19 cellular contexts compared by ENCODE assay signal in genomic region chr10:132138596-132138995, GRCh38. TPM values are rescaled to one million over a fixed set of nuclear protein-coding genes. Genes with fewer than 3 reads are reported as not detected.
DNase-seq lines count a peak whose midpoint lies in the region; ATAC-seq and TF ChIP-seq lines count a peak whose summit lies in the region.
"Had no signal": no experiment of that assay in that cellular context is flagged by ENCODE, and none has a peak within 500 bp of the region (broad histone marks: within the 10 kb centered on the region; RNA-seq: fewer than 3 reads in every experiment).

No MANE protein-coding gene starts in this region.

- ATAC-seq in left cardiac atrium (no peak), HG03571 (IDR thresholded peaks at IDR 0.05; ENCODE audit: unreplicated experiment) (no peak)

- no peak overlapping the region for H3K4me3 ChIP-seq in right atrium auricular region
- no peak overlapping the region for H3K4me3 ChIP-seq in neuronal stem cell (ENCODE audit: low read length in 2 of 2)

- H3K4me1 Mint-ChIP-seq in glutamatergic neuron (ENCODE audit: low read depth, unreplicated experiment) (peaks cover 5% of the 10 kb centered on the region), endothelial cell (ENCODE audit: unreplicated experiment) (peaks cover 3% of the 10 kb centered on the region)

- H3K4me2 ChIP-seq in neuronal stem cell (ENCODE audit: insufficient read depth, low read length, poor library complexity, severe bottlenecking): no peak overlapping the region

- H3K27ac Mint-ChIP-seq in glutamatergic neuron (ENCODE audit: unreplicated experiment) (no peak overlapping the region), endothelial cell (ENCODE audit: unreplicated experiment) (no peak overlapping the region)

- H3K79me1 ChIP-seq in neuronal stem cell (ENCODE audit: low read depth, low read length): peaks cover 4% of the 10 kb centered on the region

- no peak overlapping the region for H3K9ac ChIP-seq in neuronal stem cell (ENCODE audit: low read depth, low read length, poor library complexity)

- peak overlapping the region; percentile 8 for H3K14ac ChIP-seq in neuronal stem cell (ENCODE audit: low read length)

- TF ChIP-seq CTCF in right atrium auricular region (IDR thresholded peaks at IDR 0.05) (no peak), glutamatergic neuron (IDR thresholded peaks at IDR 0.05; ENCODE audit: partially characterized antibody, unreplicated experiment) (no peak), endothelial cell (IDR thresholded peaks at IDR 0.05; ENCODE audit: unreplicated experiment) (no peak)

- H2AFZ ChIP-seq in neuronal stem cell (ENCODE audit: low read length): no peak overlapping the region

- peaks cover 3% of the 10 kb centered on the region for H3K9me3 Mint-ChIP-seq in glutamatergic neuron (ENCODE audit: unreplicated experiment)
- no peaks in the 10 kb centered on the region for H3K9me3 Mint-ChIP-seq in endothelial cell (ENCODE audit: unreplicated experiment)

- peak overlapping the region; percentile 48 for H3K18ac ChIP-seq in neuronal stem cell (ENCODE audit: low read length)

- H3K4me1 ChIP-seq in right atrium auricular region: peaks cover 0 to 12% of the 10 kb centered on the region in 2 donors
- H3K4me1 ChIP-seq in neuronal stem cell (ENCODE audit: control insufficient read depth in 2 of 2, insufficient read depth in 1 of 2, low read depth in 1 of 2, low read length in 2 of 2): peaks cover 0 to 3% of the 10 kb centered on the region in 2 donors

- H3K27me3 Mint-ChIP-seq in glutamatergic neuron (ENCODE audit: unreplicated experiment): peaks cover 1% of the 10 kb centered on the region
- H3K27me3 Mint-ChIP-seq in endothelial cell (ENCODE audit: unreplicated experiment): peaks cover 8% of the 10 kb centered on the region

- H3K27ac ChIP-seq in right atrium auricular region (no peak overlapping the region), neuronal stem cell (replicated peaks; ENCODE audit: low read length) (no peak overlapping the region)
- H3K27ac ChIP-seq: C4-2B had no signal

- H4K91ac ChIP-seq in neuronal stem cell (ENCODE audit: low read depth, low read length, poor library complexity): no peak overlapping the region

- no peaks in the 10 kb centered on the region for H3K36me3 ChIP-seq in right atrium auricular region
- peaks cover 0 to 2% of the 10 kb centered on the region in 2 donors for H3K36me3 ChIP-seq in neuronal stem cell (replicated peaks in 1 of 2; ENCODE audit: control insufficient read depth in 2 of 2, insufficient read depth in 2 of 2, low read length in 2 of 2)

- H2BK5ac ChIP-seq in neuronal stem cell (ENCODE audit: low read length): no peak overlapping the region

- intact Hi-C loops in left cardiac atrium (cut with DNase I): no loop called here

- H2AK5ac ChIP-seq in neuronal stem cell (ENCODE audit: low read depth, low read length): no peak overlapping the region

- DNase-seq in left cardiac atrium (peak; percentile 7), right atrium auricular region (ENCODE audit: low spot score) (no peak), glutamatergic neuron (peak; percentile 16), neuronal stem cell (ENCODE audit: low spot score) (no peak), NCI-H2227 (lab: John Stamatoyannopoulos, UW; ENCODE audit: unreplicated experiment) (no peak), endothelial cell (ENCODE audit: low spot score) (no peak)
- DNase-seq: DMS 273 treated with DMSO at 0.1 percent for 48 hours, KG1, MV-4-11, NCI-H187, NCI-H2107, NCI-H2227 treated with DMSO at 0.1 percent for 48 hours, NCI-H510A treated with DMSO at 0.1 percent for 48 hours, NCI-H774, SHP77 had no signal

- no peak overlapping the region for H2BK120ac ChIP-seq in neuronal stem cell (ENCODE audit: low read depth, low read length)

- H3K4me3 Mint-ChIP-seq in glutamatergic neuron (ENCODE audit: unreplicated experiment) (no peak overlapping the region), endothelial cell (ENCODE audit: unreplicated experiment) (no peak overlapping the region)

- no peak overlapping the region for H2BK12ac ChIP-seq in neuronal stem cell (ENCODE audit: low read length)

- no CpG with 5 or more reads among the region's 12 CpGs for WGBS in neuronal stem cell (ENCODE audit: extremely low coverage in 2 of 2, insufficient read length in 2 of 2, insufficient replicate concordance in 1 of 2), 2 donors

- no peak overlapping the region for H3K4ac ChIP-seq in neuronal stem cell (ENCODE audit: low read length)

- peak overlapping the region; percentile 65 for H4K8ac ChIP-seq in neuronal stem cell (ENCODE audit: low read depth, low read length)

- H3K9me3 ChIP-seq in right atrium auricular region (no peaks in the 10 kb centered on the region), neuronal stem cell (replicated peaks in 1 of 2; ENCODE audit: control insufficient read depth in 2 of 2, insufficient read depth in 1 of 2, low read depth in 1 of 2, low read length in 2 of 2) (peaks cover 0 to 3% of the 10 kb centered on the region in 2 donors)

- H3K27me3 ChIP-seq in right atrium auricular region: no peaks in the 10 kb centered on the region
- peaks cover 0 to 32% (median 2%) of the 10 kb centered on the region in 3 experiments for H3K27me3 ChIP-seq in neuronal stem cell (ENCODE audit: control insufficient read depth in 3 of 3, insufficient read depth in 3 of 3, low read depth in 1 of 3, low read length in 3 of 3)

- H2BK15ac ChIP-seq in neuronal stem cell (ENCODE audit: low read length): no peak overlapping the region

- no peak overlapping the region for H3K23ac ChIP-seq in neuronal stem cell (ENCODE audit: low read depth, low read length, poor library complexity)

- no peaks in the 10 kb centered on the region for H3K36me3 Mint-ChIP-seq in glutamatergic neuron (ENCODE audit: unreplicated experiment)
- H3K36me3 Mint-ChIP-seq in endothelial cell (ENCODE audit: low read depth, unreplicated experiment): no peaks in the 10 kb centered on the region

RNA-seq across cellular contexts. Expression of gene DPYSL4, which starts 48.2 kb away (rescaled TPM):
- total RNA-seq in left cardiac atrium (1 to 10 TPM; 1.4 to 9.9 TPM), right atrium auricular region (1 to 10 TPM; 3.4 to 4.1 TPM), glutamatergic neuron (ENCODE audit: unreplicated experiment) (402 TPM), endothelial cell (ENCODE audit: unreplicated experiment) (15.0 TPM)
- polyA plus RNA-seq in neuronal stem cell (2013, experiment 1 of 2): 27.1 TPM
- 25.4 TPM for polyA plus RNA-seq in neuronal stem cell (2013, experiment 2 of 2)
- total RNA-seq: HT-29, OCI-LY7 had no signal

Comparison
In these comparisons a context has a peak if more than half of its experiments do, and no peak if none do; other contexts are left out.
1. DNase-seq: peak in left cardiac atrium (single experiment) and glutamatergic neuron (single experiment); none in right atrium auricular region (single experiment), neuronal stem cell (single experiment), NCI-H2227 (single experiment) and endothelial cell (single experiment).
2. RNA of gene DPYSL4, which starts 48.2 kb away (total RNA-seq): 402 TPM in glutamatergic neuron (single experiment); 15.0 TPM in endothelial cell (single experiment), 1.4 to 9.9 TPM in left cardiac atrium and 3.4 to 4.1 TPM in right atrium auricular region; every median in the first group is over 10 times any median in the second.